Comparison of ENCODE assay signal across 8 cellular contexts in genomic region chr15:85840079-85840801, GRCh38. TPM values are rescaled to one million over a fixed set of nuclear protein-coding genes. Genes with fewer than 3 reads are reported as not detected.
DNase-seq lines count a peak whose midpoint lies in the region; ATAC-seq and TF ChIP-seq lines count a peak whose summit lies in the region.

No MANE protein-coding gene starts in this region.

- POLR2A ChIA-PET in CD4-positive, alpha-beta T cell (lab: Charles Lee), result interaction anchor here (0.7 kb wide), 1 partner anchor 106 kb away, joined by 3 read pairs; no protein-coding TSS in a partner anchor

- CTCF ChIA-PET in CD4-positive, alpha-beta T cell (lab: Charles Lee), result interaction anchor here (0.7 to 2.1 kb wide), 13 partner anchors 8 to 114 kb away, joined by 3 to 16 read pairs (median 4); no protein-coding TSS in a partner anchor

- peaks cover 18% of the 10 kb centered on the region for H3K27me3 Mint-ChIP-seq in CD4-positive, alpha-beta T cell
- H3K27me3 Mint-ChIP-seq in memory B cell, result peaks cover 8% of the 10 kb centered on the region

- no peaks in the 10 kb centered on the region for H3K4me1 Mint-ChIP-seq in CD4-positive, alpha-beta T cell (ENCODE audit: low read depth)
- H3K4me1 Mint-ChIP-seq in memory B cell, result no peaks in the 10 kb centered on the region

- no peaks in the 10 kb centered on the region for H3K9me3 ChIP-seq in CD4-positive, alpha-beta T cell (ENCODE audit: control insufficient read depth, low read length)

- intact Hi-C loops in CD4-positive, alpha-beta T cell (cut with DNase I, micrococcal nuclease), result loop anchor here (1.0 to 5.0 kb wide), 5 partner anchors 110 to 543 kb away; no protein-coding TSS in a partner anchor

- TF ChIP-seq CTCF in CD4-positive, alpha-beta T cell (IDR thresholded peaks at IDR 0.05), result peak; percentile 97

- peak; percentile 96 for ATAC-seq in CD4-positive, alpha-beta T cell (ENCODE audit: poor library complexity)
- ATAC-seq in GM19397 (IDR thresholded peaks at IDR 0.05; ENCODE audit: unreplicated experiment) (peak; percentile 97), HG03521 (IDR thresholded peaks at IDR 0.05; ENCODE audit: unreplicated experiment) (peak; percentile 92), memory B cell (ENCODE audit: low read depth) (peak; percentile 96)

- no peak overlapping the region for H3K27ac Mint-ChIP-seq in CD4-positive, alpha-beta T cell
- H3K27ac Mint-ChIP-seq in memory B cell, result no peak overlapping the region

- peak overlapping the region; percentile 54 for H3K4me3 Mint-ChIP-seq in CD4-positive, alpha-beta T cell
- peak overlapping the region; percentile 41 for H3K4me3 Mint-ChIP-seq in memory B cell

- peak; percentile 56 to 86 (median 72) for DNase-seq in CD4-positive, alpha-beta T cell
- peak; percentile 81 for DNase-seq in NCI-H774 (lab: John Stamatoyannopoulos, UW)
- peak; percentile 40 to 76 for DNase-seq in activated CD8-positive, alpha-beta memory T cell treated with anti-CD3 and anti-CD28 coated beads for 1 hour (ENCODE audit: extremely low read depth in 1 of 2, low read depth in 1 of 2)
- DNase-seq in effector CD8-positive, alpha-beta T cell (lab: John Stamatoyannopoulos, UW), result peak; percentile 62
- peak; percentile 74 to 84 for DNase-seq in memory B cell (ENCODE audit: low spot score in 2 of 2)
- peak; percentile 65 for DNase-seq in stimulated activated CD8-positive, alpha-beta memory T cell treated with anti-CD3 and anti-CD28 coated beads, Interleukin-12 subunit alpha, Interleukin-12 subunit beta, amount 100 ng/mL, for 4 hours (ENCODE audit: low read depth)

- H3K36me3 Mint-ChIP-seq in CD4-positive, alpha-beta T cell (ENCODE audit: low read depth), result no peaks in the 10 kb centered on the region
- no peaks in the 10 kb centered on the region for H3K36me3 Mint-ChIP-seq in memory B cell

- H3K9me3 Mint-ChIP-seq in CD4-positive, alpha-beta T cell, result no peaks in the 10 kb centered on the region
- no peaks in the 10 kb centered on the region for H3K9me3 Mint-ChIP-seq in memory B cell

- H3K27me3 ChIP-seq in CD4-positive, alpha-beta T cell (ENCODE audit: control insufficient read depth, insufficient read depth, low read length), result no peaks in the 10 kb centered on the region

- H3K27ac ChIP-seq in CD4-positive, alpha-beta T cell (ENCODE audit: low read depth, low read length), result no peak overlapping the region

RNA-seq across cellular contexts. Expression of gene KLHL25, which starts 45.5 kb away (rescaled TPM):
- total RNA-seq in CD4-positive, alpha-beta T cell, result 10 to 100 TPM in 1 of 2 experiments, 1 to 10 TPM in 1; 9.0 to 10.2 TPM
